In the genomic region with DNA sequence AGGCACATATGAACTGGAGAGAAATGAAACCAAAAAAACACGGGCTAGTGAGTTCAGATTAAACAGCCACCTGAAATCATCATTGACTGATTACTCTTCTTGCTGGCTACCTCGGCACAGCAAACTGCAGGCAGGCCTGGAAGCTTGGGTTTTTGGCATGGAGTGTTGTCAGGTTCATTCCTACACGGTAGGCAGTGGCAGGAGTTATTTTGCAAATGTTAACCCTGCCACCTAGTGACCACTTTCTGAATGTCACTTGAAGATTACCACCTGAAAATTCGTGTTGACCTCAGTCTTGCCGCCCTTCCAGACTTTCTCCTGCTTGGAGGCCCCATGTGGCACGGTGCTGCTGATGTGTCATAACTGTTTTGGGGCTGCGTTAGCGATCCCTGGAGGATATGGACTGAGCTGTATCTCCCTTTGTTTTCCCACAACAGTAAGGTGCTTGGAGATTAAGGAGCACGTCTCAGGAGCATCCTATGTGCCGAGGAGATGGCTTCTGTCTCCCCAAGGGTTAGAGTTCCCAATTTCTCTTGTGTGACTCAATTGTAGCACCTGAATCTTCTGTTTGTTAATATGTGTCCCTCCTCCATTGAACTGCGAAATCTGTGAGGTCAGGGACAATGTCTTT, we compare ENCODE assay signal across 8 cellular contexts. TPM values are rescaled to one million over a fixed set of nuclear protein-coding genes. Genes with fewer than 3 reads are reported as not detected.
A peak's percentile ranks its signal among the peaks of the same experiment; 100 is the strongest.
DNase-seq lines count a peak whose midpoint lies in the region; ATAC-seq, FAIRE-seq and TF ChIP-seq lines count a peak whose summit lies in the region.

No MANE protein-coding gene starts in this region.

- H3K36me3 ChIP-seq in right lobe of liver = no peaks in the 10 kb centered on the region

- TF ChIP-seq POLR2A in A549 (IDR thresholded peaks at IDR 0.05; ENCODE audit: low read length) = no peak
- TF ChIP-seq POLR2A in GM18505 (IDR thresholded peaks at IDR 0.05; ENCODE audit: borderline replicate concordance, extremely low read depth, insufficient read depth, insufficient read length) = no peak
- TF ChIP-seq POLR2A in right lobe of liver (IDR thresholded peaks at IDR 0.05) = no peak

- CTCF ChIA-PET in A549 (lab: Yijun Ruan, JAX) = interaction anchor here (0.6 to 11.7 kb wide), 40 partner anchors 9 to 1041 kb away, joined by 3 to 190 read pairs (median 4); partner anchors contain the start of gene CD180

- no peak for TF ChIP-seq EP300 in A549 (IDR thresholded peaks at IDR 0.05)

- H3K9me3 Mint-ChIP-seq in activated CD4-positive, alpha-beta T cell treated with anti-CD3 and anti-CD28 coated beads, Interleukin-2, amount 10 ng/mL, durations not matched to agents 24 days and 14 days = peaks cover 4% of the 10 kb centered on the region

- TF ChIP-seq RAD21 in A549 (conservative IDR thresholded peaks at IDR 0.05 in 1 of 2, IDR thresholded peaks at IDR 0.05 in 1 of 2) = peak; percentile 93 to 94

- ATAC-seq in A549 (peak; percentile 88 to 93), GM18505 (IDR thresholded peaks at IDR 0.05; ENCODE audit: unreplicated experiment) (peak; percentile 30), HG03521 (IDR thresholded peaks at IDR 0.05; ENCODE audit: unreplicated experiment) (peak; percentile 22), right lobe of liver (peak; percentile 98 to 99 (median 98))

- peak; percentile 81 to 84 for DNase-seq in A549 (ENCODE audit: low read depth in 1 of 2, low spot score in 1 of 2)
- peak; percentile 93 for DNase-seq in NCI-H69 (lab: John Stamatoyannopoulos, UW)
- peak; percentile 92 for DNase-seq in activated CD4-positive, alpha-beta T cell treated with anti-CD3 and anti-CD28 coated beads, Interleukin-2, amount 10 ng/mL, durations not matched to agents 24 days and 14 days
- peak; percentile 88 for DNase-seq in dermis blood vessel endothelial cell
- peak; percentile 57 to 83 (median 75) for DNase-seq in right lobe of liver
- peak; percentile 70 for DNase-seq in stimulated activated CD8-positive, alpha-beta memory T cell treated with anti-CD3 and anti-CD28 coated beads, Interleukin-4, amount 100 ng/mL, for 48 hours

- H3K4me1 Mint-ChIP-seq in activated CD4-positive, alpha-beta T cell treated with anti-CD3 and anti-CD28 coated beads, Interleukin-2, amount 10 ng/mL, durations not matched to agents 24 days and 14 days = peaks cover 62% of the 10 kb centered on the region

- H3K4me3 Mint-ChIP-seq in activated CD4-positive, alpha-beta T cell treated with anti-CD3 and anti-CD28 coated beads, Interleukin-2, amount 10 ng/mL, durations not matched to agents 24 days and 14 days = no peak overlapping the region

- H3K27ac Mint-ChIP-seq in activated CD4-positive, alpha-beta T cell treated with anti-CD3 and anti-CD28 coated beads, Interleukin-2, amount 10 ng/mL, durations not matched to agents 24 days and 14 days = peak overlapping the region; percentile 74

- H3K4me1 ChIP-seq in A549 (peaks cover 33% of the 10 kb centered on the region), right lobe of liver (no peaks in the 10 kb centered on the region)

- H3K27me3 Mint-ChIP-seq in activated CD4-positive, alpha-beta T cell treated with anti-CD3 and anti-CD28 coated beads, Interleukin-2, amount 10 ng/mL, durations not matched to agents 24 days and 14 days = no peaks in the 10 kb centered on the region

- no peaks in the 10 kb centered on the region for H3K9me3 ChIP-seq in A549
- no peaks in the 10 kb centered on the region for H3K9me3 ChIP-seq in right lobe of liver

- peak; percentile 81 for FAIRE-seq in A549 (lab: Jason Lieb, UNC)

- H3K4me2 ChIP-seq in A549 = peak overlapping the region; percentile 12

- H3K27me3 ChIP-seq in right lobe of liver = no peaks in the 10 kb centered on the region

- peaks cover 6% of the 10 kb centered on the region for H3K36me3 Mint-ChIP-seq in activated CD4-positive, alpha-beta T cell treated with anti-CD3 and anti-CD28 coated beads, Interleukin-2, amount 10 ng/mL, durations not matched to agents 24 days and 14 days (ENCODE audit: low read depth)

- H3K4me3 ChIP-seq in A549 (no peak overlapping the region), right lobe of liver (no peak overlapping the region)

- intact Hi-C loops in activated CD4-positive, alpha-beta T cell treated with anti-CD3 and anti-CD28 coated beads, Interleukin-2, amount 10 ng/mL, durations not matched to agents 24 days and 14 days (cut with micrococcal nuclease) = loop anchor here (1.0 to 10.0 kb wide), 8 partner anchors 52 to 1216 kb away; no protein-coding TSS in a partner anchor
- intact Hi-C loops in right lobe of liver (cut with DNase I) = loop anchor here in 1 of 2 donors (10.0 kb wide), 1 partner anchor 54 kb away; no protein-coding TSS in a partner anchor

- peak; percentile 89 for TF ChIP-seq CTCF in A549 (IDR thresholded peaks at IDR 0.05)
- TF ChIP-seq CTCF in right lobe of liver (IDR thresholded peaks at IDR 0.05) = peak; percentile 74 to 87 (median 82)

- 18% methylated on average over 11 of the region's 11 CpGs for WGBS in A549 (ENCODE audit: missing lambda C conversion rate)
- 6% methylated on average over 9 of the region's 11 CpGs for WGBS in right lobe of liver (ENCODE audit: insufficient coverage, low coverage, low lambda C conversion rate, missing lambda C conversion rate)

- POLR2A ChIA-PET in A549 (lab: Yijun Ruan, JAX) = no interaction called here

- H3K27ac ChIP-seq in A549 (peak overlapping the region; percentile 7 to 58; a peak in 4 of 6 replicates), right lobe of liver (no peak overlapping the region)

TF ChIP-seq in A549, 52 proteins besides CTCF, POLR2A, EP300 and RAD21:
- no peak for TF ChIP-seq CHD2 (IDR thresholded peaks at IDR 0.05; ENCODE audit: low read length, partially characterized antibody)
- no peak for TF ChIP-seq RARB (CRISPR knock-in tag; IDR thresholded peaks at IDR 0.05)
- no peak for TF ChIP-seq MAZ (IDR thresholded peaks at IDR 0.05; ENCODE audit: borderline replicate concordance, low read depth, low read length)
- TF ChIP-seq HOXB5 (CRISPR knock-in tag; IDR thresholded peaks at IDR 0.05) = no peak
- TF ChIP-seq, protein P1, sequence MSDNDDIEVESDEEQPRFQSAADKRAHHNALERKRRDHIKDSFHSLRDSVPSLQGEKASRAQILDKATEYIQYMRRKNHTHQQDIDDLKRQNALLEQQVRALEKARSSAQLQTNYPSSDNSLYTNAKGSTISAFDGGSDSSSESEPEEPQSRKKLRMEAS (IDR thresholded peaks at IDR 0.05) = peak; percentile 40; the same call in 1 of the 2 replicates
- peak; percentile 87 for TF ChIP-seq SMC3 (IDR thresholded peaks at IDR 0.05)
- TF ChIP-seq, protein P2, sequence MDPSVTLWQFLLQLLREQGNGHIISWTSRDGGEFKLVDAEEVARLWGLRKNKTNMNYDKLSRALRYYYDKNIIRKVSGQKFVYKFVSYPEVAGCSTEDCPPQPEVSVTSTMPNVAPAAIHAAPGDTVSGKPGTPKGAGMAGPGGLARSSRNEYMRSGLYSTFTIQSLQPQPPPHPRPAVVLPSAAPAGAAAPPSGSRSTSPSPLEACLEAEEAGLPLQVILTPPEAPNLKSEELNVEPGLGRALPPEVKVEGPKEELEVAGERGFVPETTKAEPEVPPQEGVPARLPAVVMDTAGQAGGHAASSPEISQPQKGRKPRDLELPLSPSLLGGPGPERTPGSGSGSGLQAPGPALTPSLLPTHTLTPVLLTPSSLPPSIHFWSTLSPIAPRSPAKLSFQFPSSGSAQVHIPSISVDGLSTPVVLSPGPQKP (IDR thresholded peaks at IDR 0.05; ENCODE audit: low read depth, low read length) = no peak
- no peak for TF ChIP-seq EHMT2 (IDR thresholded peaks at IDR 0.05; ENCODE audit: low read depth)
- no peak for TF ChIP-seq BCL3 (IDR thresholded peaks at IDR 0.05)
TF ChIP-seq in A549: peak in this region for 2.

RNA-seq across cellular contexts. Expression of gene CD180, which starts 12.7 kb away (rescaled TPM):
- polyA plus RNA-seq in A549 (2011; rRNA removed) (not detected in 2 replicates), A549 (2017; fragmentation: RNase III; extraction: RNeasy Plus Mini Kit Qiagen cat#74134 plus additional on column Dnase treatment) (0.01 TPM in 1 of 3 replicates, not detected in the others)
- not detected in 2 replicates for polyA plus RNA-seq in A549 (2012; cell fraction: cytosol; rRNA removed)
- not detected in 2 replicates for polyA plus RNA-seq in A549 (2012; cell fraction: nucleus; rRNA removed)
- polyA minus RNA-seq in A549 (2011; rRNA and poly(A)+ RNA removed) = not detected in 2 replicates
- total RNA-seq in activated CD4-positive, alpha-beta T cell treated with anti-CD3 and anti-CD28 coated beads, Interleukin-2, amount 10 ng/mL, durations not matched to agents 24 days and 14 days = 0.26 and 0.47 TPM in 2 replicates
- total RNA-seq in dermis blood vessel endothelial cell (0.09 TPM in 1 of 2 replicates, not detected in the other), right lobe of liver (1 to 10 TPM in 2 of 6 experiments, under 1 TPM in 4; 0.44 to 3.3 (median 0.67) TPM)

Comparison
In these comparisons a context has a peak if more than half of its experiments do, and no peak if none do; other contexts are left out.
1. ATAC-seq: peak in every context shown above with its lines; median percentile 98 in right lobe of liver; 90 in A549; 30 in GM18505; 22 in HG03521.
2. H3K27ac ChIP-seq: peak in A549 (2 of 2); none in right lobe of liver (0 of 3).
3. Peak in every context shown above with its lines, with median percentiles within 50 percentile points of each other: DNase-seq.